ENCODE assay signal across 1 cellular context in genomic region chrX:152876931-152877840, GRCh38.
TF ChIP-seq lines count a peak whose summit lies in the region.

No MANE protein-coding gene starts in this region.

TF ChIP-seq in HepG2, 621 proteins besides CTCF, POLR2A, EP300 and RAD21:
- no peak for TF ChIP-seq HDAC1 (CRISPR knock-in tag; IDR thresholded peaks at IDR 0.05)
- TF ChIP-seq, protein P1, sequence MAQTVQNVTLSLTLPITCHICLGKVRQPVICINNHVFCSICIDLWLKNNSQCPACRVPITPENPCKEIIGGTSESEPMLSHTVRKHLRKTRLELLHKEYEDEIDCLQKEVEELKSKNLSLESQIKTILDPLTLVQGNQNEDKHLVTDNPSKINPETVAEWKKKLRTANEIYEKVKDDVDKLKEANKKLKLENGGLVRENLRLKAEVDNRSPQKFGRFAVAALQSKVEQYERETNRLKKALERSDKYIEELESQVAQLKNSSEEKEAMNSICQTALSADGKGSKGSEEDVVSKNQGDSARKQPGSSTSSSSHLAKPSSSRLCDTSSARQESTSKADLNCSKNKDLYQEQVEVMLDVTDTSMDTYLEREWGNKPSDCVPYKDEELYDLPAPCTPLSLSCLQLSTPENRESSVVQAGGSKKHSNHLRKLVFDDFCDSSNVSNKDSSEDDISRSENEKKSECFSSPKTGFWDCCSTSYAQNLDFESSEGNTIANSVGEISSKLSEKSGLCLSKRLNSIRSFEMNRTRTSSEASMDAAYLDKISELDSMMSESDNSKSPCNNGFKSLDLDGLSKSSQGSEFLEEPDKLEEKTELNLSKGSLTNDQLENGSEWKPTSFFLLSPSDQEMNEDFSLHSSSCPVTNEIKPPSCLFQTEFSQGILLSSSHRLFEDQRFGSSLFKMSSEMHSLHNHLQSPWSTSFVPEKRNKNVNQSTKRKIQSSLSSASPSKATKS (CRISPR knock-in tag; IDR thresholded peaks at IDR 0.05), result no peak
- TF ChIP-seq HNF4A (CRISPR knock-in tag; IDR thresholded peaks at IDR 0.05), result peak; percentile 48
- TF ChIP-seq, protein P2, sequence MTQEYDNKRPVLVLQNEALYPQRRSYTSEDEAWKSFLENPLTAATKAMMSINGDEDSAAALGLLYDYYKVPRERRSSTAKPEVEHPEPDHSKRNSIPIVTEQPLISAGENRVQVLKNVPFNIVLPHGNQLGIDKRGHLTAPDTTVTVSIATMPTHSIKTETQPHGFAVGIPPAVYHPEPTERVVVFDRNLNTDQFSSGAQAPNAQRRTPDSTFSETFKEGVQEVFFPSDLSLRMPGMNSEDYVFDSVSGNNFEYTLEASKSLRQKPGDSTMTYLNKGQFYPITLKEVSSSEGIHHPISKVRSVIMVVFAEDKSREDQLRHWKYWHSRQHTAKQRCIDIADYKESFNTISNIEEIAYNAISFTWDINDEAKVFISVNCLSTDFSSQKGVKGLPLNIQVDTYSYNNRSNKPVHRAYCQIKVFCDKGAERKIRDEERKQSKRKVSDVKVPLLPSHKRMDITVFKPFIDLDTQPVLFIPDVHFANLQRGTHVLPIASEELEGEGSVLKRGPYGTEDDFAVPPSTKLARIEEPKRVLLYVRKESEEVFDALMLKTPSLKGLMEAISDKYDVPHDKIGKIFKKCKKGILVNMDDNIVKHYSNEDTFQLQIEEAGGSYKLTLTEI (CRISPR knock-in tag; conservative IDR thresholded peaks at IDR 0.05), result no peak
- TF ChIP-seq SIX1 (CRISPR knock-in tag; IDR thresholded peaks at IDR 0.05; ENCODE audit: borderline replicate concordance), result no peak
- TF ChIP-seq PITX1 (CRISPR knock-in tag; IDR thresholded peaks at IDR 0.05), result peak; percentile 16; the same call in 1 of the 2 replicates
- TF ChIP-seq, protein P3, sequence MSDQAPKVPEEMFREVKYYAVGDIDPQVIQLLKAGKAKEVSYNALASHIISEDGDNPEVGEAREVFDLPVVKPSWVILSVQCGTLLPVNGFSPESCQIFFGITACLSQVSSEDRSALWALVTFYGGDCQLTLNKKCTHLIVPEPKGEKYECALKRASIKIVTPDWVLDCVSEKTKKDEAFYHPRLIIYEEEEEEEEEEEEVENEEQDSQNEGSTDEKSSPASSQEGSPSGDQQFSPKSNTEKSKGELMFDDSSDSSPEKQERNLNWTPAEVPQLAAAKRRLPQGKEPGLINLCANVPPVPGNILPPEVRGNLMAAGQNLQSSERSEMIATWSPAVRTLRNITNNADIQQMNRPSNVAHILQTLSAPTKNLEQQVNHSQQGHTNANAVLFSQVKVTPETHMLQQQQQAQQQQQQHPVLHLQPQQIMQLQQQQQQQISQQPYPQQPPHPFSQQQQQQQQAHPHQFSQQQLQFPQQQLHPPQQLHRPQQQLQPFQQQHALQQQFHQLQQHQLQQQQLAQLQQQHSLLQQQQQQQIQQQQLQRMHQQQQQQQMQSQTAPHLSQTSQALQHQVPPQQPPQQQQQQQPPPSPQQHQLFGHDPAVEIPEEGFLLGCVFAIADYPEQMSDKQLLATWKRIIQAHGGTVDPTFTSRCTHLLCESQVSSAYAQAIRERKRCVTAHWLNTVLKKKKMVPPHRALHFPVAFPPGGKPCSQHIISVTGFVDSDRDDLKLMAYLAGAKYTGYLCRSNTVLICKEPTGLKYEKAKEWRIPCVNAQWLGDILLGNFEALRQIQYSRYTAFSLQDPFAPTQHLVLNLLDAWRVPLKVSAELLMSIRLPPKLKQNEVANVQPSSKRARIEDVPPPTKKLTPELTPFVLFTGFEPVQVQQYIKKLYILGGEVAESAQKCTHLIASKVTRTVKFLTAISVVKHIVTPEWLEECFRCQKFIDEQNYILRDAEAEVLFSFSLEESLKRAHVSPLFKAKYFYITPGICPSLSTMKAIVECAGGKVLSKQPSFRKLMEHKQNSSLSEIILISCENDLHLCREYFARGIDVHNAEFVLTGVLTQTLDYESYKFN (CRISPR knock-in tag; conservative IDR thresholded peaks at IDR 0.05), result 0 out of 2 replicates have a peak, but pooled peaks have one; percentile 16
TF ChIP-seq in HepG2: peak in this region for 3.
